ENCODE assay signal across 2 cellular contexts in genomic region chr21:18155508-18156193, GRCh38.
TF ChIP-seq lines count a peak whose summit lies in the region.

No MANE protein-coding gene starts in this region.

TF ChIP-seq in GM23338, 12 proteins besides CTCF, POLR2A, EP300 and RAD21 (continued from another document):
- TF ChIP-seq, protein P1, sequence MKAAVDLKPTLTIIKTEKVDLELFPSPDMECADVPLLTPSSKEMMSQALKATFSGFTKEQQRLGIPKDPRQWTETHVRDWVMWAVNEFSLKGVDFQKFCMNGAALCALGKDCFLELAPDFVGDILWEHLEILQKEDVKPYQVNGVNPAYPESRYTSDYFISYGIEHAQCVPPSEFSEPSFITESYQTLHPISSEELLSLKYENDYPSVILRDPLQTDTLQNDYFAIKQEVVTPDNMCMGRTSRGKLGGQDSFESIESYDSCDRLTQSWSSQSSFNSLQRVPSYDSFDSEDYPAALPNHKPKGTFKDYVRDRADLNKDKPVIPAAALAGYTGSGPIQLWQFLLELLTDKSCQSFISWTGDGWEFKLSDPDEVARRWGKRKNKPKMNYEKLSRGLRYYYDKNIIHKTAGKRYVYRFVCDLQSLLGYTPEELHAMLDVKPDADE (IDR thresholded peaks at IDR 0.05), result no peak
- no peak for TF ChIP-seq JUNB (IDR thresholded peaks at IDR 0.05; ENCODE audit: unreplicated experiment)
- TF ChIP-seq POLR2AphosphoS5 (IDR thresholded peaks at IDR 0.05; ENCODE audit: low read depth), result no peak
- TF ChIP-seq STAT1 (IDR thresholded peaks at IDR 0.05; ENCODE audit: unreplicated experiment), result no peak
- TF ChIP-seq EZH2phosphoT487 (IDR thresholded peaks at IDR 0.05; ENCODE audit: unreplicated experiment), result no peak
TF ChIP-seq in GM23338: peak in this region for 1.

TF ChIP-seq in neural cell, 6 proteins besides CTCF, POLR2A, EP300 and RAD21 (continued from another document):
- TF ChIP-seq, protein P2, sequence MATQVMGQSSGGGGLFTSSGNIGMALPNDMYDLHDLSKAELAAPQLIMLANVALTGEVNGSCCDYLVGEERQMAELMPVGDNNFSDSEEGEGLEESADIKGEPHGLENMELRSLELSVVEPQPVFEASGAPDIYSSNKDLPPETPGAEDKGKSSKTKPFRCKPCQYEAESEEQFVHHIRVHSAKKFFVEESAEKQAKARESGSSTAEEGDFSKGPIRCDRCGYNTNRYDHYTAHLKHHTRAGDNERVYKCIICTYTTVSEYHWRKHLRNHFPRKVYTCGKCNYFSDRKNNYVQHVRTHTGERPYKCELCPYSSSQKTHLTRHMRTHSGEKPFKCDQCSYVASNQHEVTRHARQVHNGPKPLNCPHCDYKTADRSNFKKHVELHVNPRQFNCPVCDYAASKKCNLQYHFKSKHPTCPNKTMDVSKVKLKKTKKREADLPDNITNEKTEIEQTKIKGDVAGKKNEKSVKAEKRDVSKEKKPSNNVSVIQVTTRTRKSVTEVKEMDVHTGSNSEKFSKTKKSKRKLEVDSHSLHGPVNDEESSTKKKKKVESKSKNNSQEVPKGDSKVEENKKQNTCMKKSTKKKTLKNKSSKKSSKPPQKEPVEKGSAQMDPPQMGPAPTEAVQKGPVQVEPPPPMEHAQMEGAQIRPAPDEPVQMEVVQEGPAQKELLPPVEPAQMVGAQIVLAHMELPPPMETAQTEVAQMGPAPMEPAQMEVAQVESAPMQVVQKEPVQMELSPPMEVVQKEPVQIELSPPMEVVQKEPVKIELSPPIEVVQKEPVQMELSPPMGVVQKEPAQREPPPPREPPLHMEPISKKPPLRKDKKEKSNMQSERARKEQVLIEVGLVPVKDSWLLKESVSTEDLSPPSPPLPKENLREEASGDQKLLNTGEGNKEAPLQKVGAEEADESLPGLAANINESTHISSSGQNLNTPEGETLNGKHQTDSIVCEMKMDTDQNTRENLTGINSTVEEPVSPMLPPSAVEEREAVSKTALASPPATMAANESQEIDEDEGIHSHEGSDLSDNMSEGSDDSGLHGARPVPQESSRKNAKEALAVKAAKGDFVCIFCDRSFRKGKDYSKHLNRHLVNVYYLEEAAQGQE (IDR thresholded peaks at IDR 0.05; ENCODE audit: borderline replicate concordance), result peak; percentile 85
- no peak for TF ChIP-seq MXI1 (conservative IDR thresholded peaks at IDR 0.05; ENCODE audit: poor library complexity, severe bottlenecking)
- TF ChIP-seq TAF1 (IDR thresholded peaks at IDR 0.05; ENCODE audit: low read depth), result no peak
- peak; percentile 58 for TF ChIP-seq POLR2AphosphoS5 (IDR thresholded peaks at IDR 0.05)
- no peak for TF ChIP-seq EZH2 (IDR thresholded peaks at IDR 0.05; ENCODE audit: borderline replicate concordance, insufficient read depth, low read length, poor library complexity, severe bottlenecking)
